In the genomic region with DNA sequence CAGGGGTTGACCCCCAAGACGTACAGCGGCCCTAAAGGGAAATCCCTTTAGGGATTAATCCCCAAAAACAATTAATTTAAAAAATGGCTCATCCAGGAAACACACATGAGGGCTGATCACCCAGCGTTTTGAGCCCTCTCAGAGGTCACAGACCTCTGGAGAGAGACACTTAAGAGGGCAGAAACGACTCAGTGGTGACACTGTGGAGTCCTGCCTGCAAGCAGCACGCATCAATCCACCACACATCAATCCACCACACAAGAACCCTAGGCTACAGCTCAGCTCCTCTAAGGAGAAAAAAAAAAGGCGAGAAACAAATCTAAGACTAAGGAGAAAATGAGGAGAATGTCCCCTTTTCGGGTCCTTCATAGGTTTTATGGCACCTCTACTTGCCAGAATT, we compare ENCODE assay signal across 24 cellular contexts. TPM values are rescaled to one million over a fixed set of nuclear protein-coding genes. Genes with fewer than 3 reads are reported as not detected.
DNase-seq lines count a peak whose midpoint lies in the region; ATAC-seq and TF ChIP-seq lines count a peak whose summit lies in the region.
"Had no signal": no experiment of that assay in that cellular context is flagged by ENCODE, and none has a peak within 500 bp of the region (broad histone marks: within the 10 kb centered on the region; RNA-seq: fewer than 3 reads in every experiment).

No MANE protein-coding gene starts in this region.

- no peaks in the 10 kb centered on the region for H3K9me3 Mint-ChIP-seq in CD4-positive, CD25-positive, alpha-beta regulatory T cell
- H3K9me3 Mint-ChIP-seq in memory B cell = no peaks in the 10 kb centered on the region
- H3K9me3 Mint-ChIP-seq: CD8-positive, alpha-beta T cell; immature natural killer cell; nephron had no signal

- no peak overlapping the region for H3K4me3 Mint-ChIP-seq in CD4-positive, CD25-positive, alpha-beta regulatory T cell
- no peak overlapping the region for H3K4me3 Mint-ChIP-seq in memory B cell
- H3K4me3 Mint-ChIP-seq: CD8-positive, alpha-beta T cell; immature natural killer cell; nephron had no signal

- TF ChIP-seq POLR2A in thyroid gland (IDR thresholded peaks at IDR 0.05) = no peak
- TF ChIP-seq POLR2A in right lobe of liver (IDR thresholded peaks at IDR 0.05) = no peak

- peak overlapping the region in 2 of 3 donors; percentile 26 to 33 for H3K27ac Mint-ChIP-seq in CD4-positive, CD25-positive, alpha-beta regulatory T cell
- H3K27ac Mint-ChIP-seq in memory B cell = peak overlapping the region; percentile 79
- H3K27ac Mint-ChIP-seq: CD8-positive, alpha-beta T cell; immature natural killer cell; nephron had no signal

- 70 to 74% methylated on average over 7 of the region's 7 CpGs for WGBS in thyroid gland, 2 donors
- 80% methylated on average over 7 of the region's 7 CpGs for WGBS in right lobe of liver (ENCODE audit: insufficient coverage, low coverage, low lambda C conversion rate, missing lambda C conversion rate)

- H3K27me3 ChIP-seq in CD4-positive, CD25-positive, alpha-beta regulatory T cell (ENCODE audit: control insufficient read depth, insufficient read depth, low read length) = no peaks in the 10 kb centered on the region
- H3K27me3 ChIP-seq in thyroid gland (no peaks in the 10 kb centered on the region), right lobe of liver (no peaks in the 10 kb centered on the region)
- H3K27me3 ChIP-seq: ascending aorta had no signal

- no peak overlapping the region for H3K9ac ChIP-seq in SK-N-MC (ENCODE audit: insufficient read length)

- H3K4me1 Mint-ChIP-seq in CD4-positive, CD25-positive, alpha-beta regulatory T cell = peaks cover 11 to 18% (median 18%) of the 10 kb centered on the region in 4 donors
- H3K4me1 Mint-ChIP-seq in memory B cell = peaks cover 3% of the 10 kb centered on the region
- H3K4me1 Mint-ChIP-seq: nephron had no signal

- no peaks in the 10 kb centered on the region for H3K27me3 Mint-ChIP-seq in CD4-positive, CD25-positive, alpha-beta regulatory T cell
- H3K27me3 Mint-ChIP-seq in memory B cell = no peaks in the 10 kb centered on the region

- H3K4me3 ChIP-seq in CD4-positive, CD25-positive, alpha-beta regulatory T cell (ENCODE audit: low read depth, low read length) = no peak overlapping the region
- H3K4me3 ChIP-seq in SK-N-MC (no peak overlapping the region), thyroid gland (replicated peaks in 1 of 3) (no peak overlapping the region), right lobe of liver (no peak overlapping the region)
- H3K4me3 ChIP-seq: ascending aorta had no signal

- no peak overlapping the region for H3K27ac ChIP-seq in CD4-positive, CD25-positive, alpha-beta regulatory T cell (ENCODE audit: insufficient read depth, low read length, poor library complexity, severe bottlenecking)
- peak overlapping the region; percentile 13; the same call in 1 of the 2 replicates for H3K27ac ChIP-seq in SK-N-MC
- H3K27ac ChIP-seq in thyroid gland = no peak overlapping the region
- no peak overlapping the region for H3K27ac ChIP-seq in right lobe of liver
- H3K27ac ChIP-seq: ascending aorta, epithelial cell of prostate had no signal

- no peak for ATAC-seq in CD4-positive, CD25-positive, alpha-beta regulatory T cell (ENCODE audit: low read depth in 2 of 2)
- peak; percentile 6 for ATAC-seq in memory B cell (ENCODE audit: low read depth)
- ATAC-seq in GM18907 (IDR thresholded peaks at IDR 0.05; ENCODE audit: unreplicated experiment) = no peak
- ATAC-seq in right lobe of liver = no peak
- ATAC-seq: CD8-positive, alpha-beta T cell; left lobe of liver; PC-3 had no signal

- TF ChIP-seq CTCF in thyroid gland (IDR thresholded peaks at IDR 0.05) (no peak), right lobe of liver (IDR thresholded peaks at IDR 0.05) (no peak)

- peaks cover 4% of the 10 kb centered on the region for H3K36me3 Mint-ChIP-seq in CD4-positive, CD25-positive, alpha-beta regulatory T cell
- no peaks in the 10 kb centered on the region for H3K36me3 Mint-ChIP-seq in memory B cell
- H3K36me3 Mint-ChIP-seq: immature natural killer cell had no signal

- no peaks in the 10 kb centered on the region for H3K9me3 ChIP-seq in CD4-positive, CD25-positive, alpha-beta regulatory T cell (ENCODE audit: control insufficient read depth in 2 of 2, low read length in 2 of 2)
- H3K9me3 ChIP-seq in SK-N-MC (ENCODE audit: low read depth, low read length) (no peaks in the 10 kb centered on the region), thyroid gland (no peaks in the 10 kb centered on the region), right lobe of liver (no peaks in the 10 kb centered on the region)
- H3K9me3 ChIP-seq: ascending aorta had no signal

- DNase-seq in CD4-positive, CD25-positive, alpha-beta regulatory T cell = no peak
- DNase-seq in ELF-1 (ENCODE audit: low read depth, low spot score) (peak; percentile 34), SK-N-MC (ENCODE audit: low read depth, low spot score) (no peak), memory B cell (ENCODE audit: low spot score in 2 of 2) (no peak), thyroid gland (no peak), right lobe of liver (no peak)
- DNase-seq: activated CD4-positive, alpha-beta T cell treated with anti-CD3 and anti-CD28 coated beads, Interleukin-2, amount 50 U/mL, for 4 hours; activated naive CD4-positive, alpha-beta T cell treated with Interleukin-2 at 50 U/mL for 16 hours; CD8-positive, alpha-beta T cell; DMS153; GF-D8; head of caudate nucleus; immature natural killer cell; NCI-H187; PC-3; SHP77 had no signal

- intact Hi-C loops in thyroid gland (cut with DNase I) (no loop called here), right lobe of liver (cut with DNase I) (no loop called here)

- H3K36me3 ChIP-seq in CD4-positive, CD25-positive, alpha-beta regulatory T cell (ENCODE audit: control insufficient read depth, insufficient read depth, low read length) = no peaks in the 10 kb centered on the region
- H3K36me3 ChIP-seq in SK-N-MC (ENCODE audit: insufficient read depth, low read length) (peaks cover 7% of the 10 kb centered on the region), thyroid gland (no peaks in the 10 kb centered on the region), right lobe of liver (no peaks in the 10 kb centered on the region)

- H3K4me1 ChIP-seq in CD4-positive, CD25-positive, alpha-beta regulatory T cell (ENCODE audit: control insufficient read depth, insufficient read depth, low read length, poor library complexity, severe bottlenecking) = no peaks in the 10 kb centered on the region
- H3K4me1 ChIP-seq in thyroid gland (no peaks in the 10 kb centered on the region), right lobe of liver (no peaks in the 10 kb centered on the region)
- H3K4me1 ChIP-seq: ascending aorta had no signal

RNA-seq across cellular contexts. Expression of a gene that starts 12.5 kb away (rescaled TPM):
- total RNA-seq in CD4-positive, CD25-positive, alpha-beta regulatory T cell = 68.6 TPM
- polyA plus RNA-seq in CD4-positive, CD25-positive, alpha-beta regulatory T cell = 100 to 1,000 TPM; 205 to 248 (median 214) TPM
- total RNA-seq in thyroid gland = 100 to 1,000 TPM; 130 to 271 (median 169) TPM
- 100 to 1,000 TPM in 1 of 6 experiments, 10 to 100 TPM in 5; 57.1 to 110 (median 70.7) TPM for total RNA-seq in right lobe of liver

RNA-seq across cellular contexts. Expression of a gene that starts 16.4 kb away (rescaled TPM):
- 33.3 TPM for total RNA-seq in CD4-positive, CD25-positive, alpha-beta regulatory T cell
- polyA plus RNA-seq in CD4-positive, CD25-positive, alpha-beta regulatory T cell = 10 to 100 TPM; 63.2 to 92.4 (median 72.8) TPM
- 100 to 1,000 TPM in 1 of 4 donors, 10 to 100 TPM in 3; 85.3 to 127 (median 92.4) TPM for total RNA-seq in thyroid gland
- 10 to 100 TPM; 39.1 to 53.8 (median 48.5) TPM for total RNA-seq in right lobe of liver

RNA-seq across cellular contexts. Expression of a gene that starts 16.8 kb away (rescaled TPM):
- 13.7 TPM for total RNA-seq in CD4-positive, CD25-positive, alpha-beta regulatory T cell
- polyA plus RNA-seq in CD4-positive, CD25-positive, alpha-beta regulatory T cell = 10 to 100 TPM; 15.3 to 22.6 (median 20.8) TPM
- total RNA-seq in thyroid gland (10 to 100 TPM; 24.6 to 38.1 (median 35.6) TPM), right lobe of liver (1 to 10 TPM; 5.7 to 8.7 (median 6.3) TPM)

RNA-seq across cellular contexts. Expression of a gene that starts 22.8 kb away (rescaled TPM):
- not detected for total RNA-seq in CD4-positive, CD25-positive, alpha-beta regulatory T cell
- polyA plus RNA-seq in CD4-positive, CD25-positive, alpha-beta regulatory T cell = under 1 TPM; 0.20 to 0.61 (median 0.52) TPM
- not detected for total RNA-seq in thyroid gland
- total RNA-seq in right lobe of liver = not detected
- total RNA-seq: ascending aorta; CD8-positive, alpha-beta T cell; HT-29; left lobe of liver; LHCN-M2; PC-3; posterior vena cava had no signal

RNA-seq across cellular contexts. Expression of a gene that starts 32.8 kb away (rescaled TPM):
- 19.4 TPM for total RNA-seq in CD4-positive, CD25-positive, alpha-beta regulatory T cell
- polyA plus RNA-seq in CD4-positive, CD25-positive, alpha-beta regulatory T cell = 1 to 10 TPM in 3 of 4 donors, under 1 TPM in 1; 0.53 to 4.4 (median 2.0) TPM
- total RNA-seq in thyroid gland = 100 to 1,000 TPM; 178 to 238 (median 202) TPM
- 100 to 1,000 TPM in 3 of 6 experiments, 10 to 100 TPM in 3; 62.3 to 123 (median 97.8) TPM for total RNA-seq in right lobe of liver
